In the genomic region with DNA sequence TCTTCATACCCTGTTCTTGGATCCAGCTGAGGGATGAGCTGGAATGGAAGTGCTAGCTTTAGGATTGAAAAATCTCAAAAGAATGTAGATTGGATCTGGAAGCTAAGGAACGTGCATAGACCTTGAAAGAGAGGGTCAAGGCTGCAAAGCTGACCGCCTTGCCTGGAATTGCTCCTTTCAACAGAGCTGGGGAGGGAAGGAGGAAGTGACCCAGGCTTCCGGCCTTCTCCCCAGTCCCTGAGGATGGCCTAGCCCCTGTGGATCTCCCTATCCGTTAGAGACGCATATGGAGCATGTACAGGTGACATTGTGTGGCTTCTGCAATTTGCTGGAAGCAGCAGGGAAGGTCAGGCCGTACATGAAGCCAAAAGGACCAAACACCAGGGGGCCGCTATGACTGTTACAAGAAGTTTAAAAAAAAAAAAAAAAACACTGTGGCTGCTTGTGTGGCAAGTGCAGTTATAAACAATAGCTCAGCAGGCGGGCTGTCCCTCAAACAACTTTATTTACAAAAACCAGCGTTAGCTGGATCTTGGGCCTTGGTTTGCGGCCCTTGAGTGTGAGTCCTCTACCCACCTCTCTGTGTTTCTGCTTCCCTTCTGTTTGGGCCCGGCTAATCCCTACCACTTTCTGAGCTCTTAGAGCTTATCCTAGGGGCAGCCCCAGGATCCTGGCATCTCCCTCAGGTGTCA, we compare ENCODE assay signal across 17 cellular contexts.
DNase-seq lines count a peak whose midpoint lies in the region; ATAC-seq and TF ChIP-seq lines count a peak whose summit lies in the region.
"Had no signal": no experiment of that assay in that cellular context is flagged by ENCODE, and none has a peak within 500 bp of the region (broad histone marks: within the 10 kb centered on the region; RNA-seq: fewer than 3 reads in every experiment).

No MANE protein-coding gene starts in this region.

- no peaks in the 10 kb centered on the region for H3K36me3 Mint-ChIP-seq in neural progenitor cell
- H3K36me3 Mint-ChIP-seq: stimulated activated naive B cell treated with anti-CD40 and anti-IgM and Interleukin-4, amounts not matched to agents 10 μg/mL and 1 μg/mL and 100 μg/mL, for 72 hours had no signal

- H3K4me3 Mint-ChIP-seq in neural progenitor cell, result no peak overlapping the region
- H3K4me3 Mint-ChIP-seq: activated naive CD8-positive, alpha-beta T cell; stimulated activated naive B cell treated with anti-CD40 and anti-IgM and Interleukin-4, amounts not matched to agents 10 μg/mL and 1 μg/mL and 100 μg/mL, for 72 hours had no signal

- no peak overlapping the region for H3K4me3 ChIP-seq in HEK293 (ENCODE audit: low read depth, low read length)
- no peak overlapping the region for H3K4me3 ChIP-seq in Loucy (ENCODE audit: low read length, poor library complexity, severe bottlenecking)
- H3K4me3 ChIP-seq in brain microvascular endothelial cell (ENCODE audit: low read depth, low read length), result no peak overlapping the region
- no peak overlapping the region for H3K4me3 ChIP-seq in neural progenitor cell
- H3K4me3 ChIP-seq: hepatocyte, left lung, pancreas had no signal

- POLR2A ChIA-PET in HEK293 (lab: Yijun Ruan, JAX), result no interaction called here

- DNase-seq in brain microvascular endothelial cell (no peak), neural progenitor cell (ENCODE audit: low spot score) (peak; percentile 72), OCI-M1 (lab: John Stamatoyannopoulos, UW) (no peak)
- DNase-seq: activated CD4-positive, alpha-beta T cell treated with anti-CD3 and anti-CD28 coated beads, Interleukin-2, amount 50 U/mL, for 48 hours; activated T-cell treated with anti-CD3 and anti-CD28 coated beads, Interleukin-2, amount 50 U/mL, for 1 hour; BE2C; effector CD8-positive, alpha-beta T cell; small intestine; stimulated activated naive B cell treated with anti-CD40 and anti-IgM and Interleukin-4, amounts not matched to agents 10 μg/mL and 1 μg/mL and 100 μg/mL, for 72 hours had no signal

- TF ChIP-seq CTCF in HEK293 (tag by site-specific recombination; IDR thresholded peaks at IDR 0.05) (no peak), Loucy (conservative IDR thresholded peaks at IDR 0.05; ENCODE audit: low read length) (0 out of 2 replicates have a peak, but pooled peaks have one; percentile 13), brain microvascular endothelial cell (IDR thresholded peaks at IDR 0.05; ENCODE audit: low read depth, low read length, missing control alignments) (peak; percentile 40), neural progenitor cell (IDR thresholded peaks at IDR 0.05) (no peak)

- peaks cover 29% of the 10 kb centered on the region for H3K27me3 Mint-ChIP-seq in neural progenitor cell (ENCODE audit: insufficient read depth, low read depth)
- H3K27me3 Mint-ChIP-seq: activated naive CD8-positive, alpha-beta T cell; stimulated activated naive B cell treated with anti-CD40 and anti-IgM and Interleukin-4, amounts not matched to agents 10 μg/mL and 1 μg/mL and 100 μg/mL, for 72 hours had no signal

- H3K27me3 ChIP-seq in Loucy (ENCODE audit: insufficient read depth, low read length, poor library complexity, severe bottlenecking), result no peaks in the 10 kb centered on the region
- no peaks in the 10 kb centered on the region for H3K27me3 ChIP-seq in brain microvascular endothelial cell (replicated peaks)
- no peaks in the 10 kb centered on the region for H3K27me3 ChIP-seq in neural progenitor cell
- H3K27me3 ChIP-seq: BE2C, hepatocyte, left lung, pancreas had no signal

- no peak overlapping the region for H3K9ac ChIP-seq in Loucy (ENCODE audit: low read depth, low read length, poor library complexity, severe bottlenecking)
- H3K9ac ChIP-seq in neural progenitor cell, result no peak overlapping the region

- H3K9me3 ChIP-seq in HEK293 (ENCODE audit: control insufficient read depth, insufficient read depth, low read depth, low read length) (no peaks in the 10 kb centered on the region), Loucy (ENCODE audit: insufficient read depth, low read depth, low read length) (no peaks in the 10 kb centered on the region), neural progenitor cell (ENCODE audit: low read depth) (no peaks in the 10 kb centered on the region)
- H3K9me3 ChIP-seq: BE2C, left lung, pancreas had no signal

- ATAC-seq in HG03521 (IDR thresholded peaks at IDR 0.05; ENCODE audit: unreplicated experiment) (no peak), GM21529 (IDR thresholded peaks at IDR 0.05; ENCODE audit: unreplicated experiment) (no peak)
- ATAC-seq: left lung; pancreas; stimulated activated naive B cell treated with anti-CD40 and anti-IgM and Interleukin-4, amounts not matched to agents 10 μg/mL and 1 μg/mL and 100 μg/mL, for 72 hours had no signal

- no peaks in the 10 kb centered on the region for H3F3A ChIP-seq in Loucy (ENCODE audit: low read depth)
- peaks cover 13% of the 10 kb centered on the region for H3F3A ChIP-seq in neural progenitor cell (ENCODE audit: low read depth)

- no peak overlapping the region for H2AFZ ChIP-seq in Loucy (ENCODE audit: low read length)
- no peak overlapping the region for H2AFZ ChIP-seq in neural progenitor cell (replicated peaks)
- H2AFZ ChIP-seq: hepatocyte had no signal

- in situ Hi-C loops in brain microvascular endothelial cell (cut with HindIII; ENCODE audit: low pct_ligation_motif_present, low sequenced_read_pairs), result no loop called here

- no peaks in the 10 kb centered on the region for H3K36me3 ChIP-seq in HEK293 (ENCODE audit: control insufficient read depth in 2 of 2, insufficient read depth in 1 of 2, low read length in 2 of 2)
- no peaks in the 10 kb centered on the region for H3K36me3 ChIP-seq in Loucy (ENCODE audit: insufficient read depth, low read length)
- H3K36me3 ChIP-seq in brain microvascular endothelial cell (replicated peaks), result no peaks in the 10 kb centered on the region
- H3K36me3 ChIP-seq in neural progenitor cell, result no peaks in the 10 kb centered on the region
- H3K36me3 ChIP-seq: BE2C, left lung, pancreas had no signal

- H3K27ac ChIP-seq in HEK293 (ENCODE audit: extremely low read depth, low read depth, low read length), result no peak overlapping the region
- H3K27ac ChIP-seq in brain microvascular endothelial cell, result no peak overlapping the region
- H3K27ac ChIP-seq in neural progenitor cell, result no peak overlapping the region
- H3K27ac ChIP-seq: hepatocyte, left lung, pancreas had no signal

- H3K4me1 Mint-ChIP-seq in neural progenitor cell, result peaks cover 61% of the 10 kb centered on the region
- H3K4me1 Mint-ChIP-seq: stimulated activated naive B cell treated with anti-CD40 and anti-IgM and Interleukin-4, amounts not matched to agents 10 μg/mL and 1 μg/mL and 100 μg/mL, for 72 hours had no signal

- H3K79me2 ChIP-seq in Loucy (ENCODE audit: insufficient read depth, low read length) (no peaks in the 10 kb centered on the region), neural progenitor cell (ENCODE audit: low read depth) (no peaks in the 10 kb centered on the region)
- H3K79me2 ChIP-seq: hepatocyte had no signal

- H4K20me1 ChIP-seq in Loucy (ENCODE audit: insufficient read depth, low read length, poor library complexity, severe bottlenecking) (no peaks in the 10 kb centered on the region), neural progenitor cell (ENCODE audit: low read depth) (no peaks in the 10 kb centered on the region)

- no peaks in the 10 kb centered on the region for H3K9me2 ChIP-seq in Loucy (replicated peaks; ENCODE audit: low read depth, low read length)

- H3K4me1 ChIP-seq in HEK293 (ENCODE audit: control insufficient read depth, insufficient read depth, low read length) (no peaks in the 10 kb centered on the region; the same call in 1 of the 2 replicates), Loucy (ENCODE audit: insufficient read depth, low read length, poor library complexity, severe bottlenecking) (no peaks in the 10 kb centered on the region), neural progenitor cell (peaks cover 23% of the 10 kb centered on the region)
- H3K4me1 ChIP-seq: BE2C, pancreas had no signal

- CTCF ChIA-PET in HEK293 (lab: Yijun Ruan, JAX), result interaction anchor here (0.6 kb wide), 1 partner anchor 64 kb away, joined by 4 read pairs; no protein-coding TSS in a partner anchor

- H3K9me3 Mint-ChIP-seq in neural progenitor cell, result no peaks in the 10 kb centered on the region

- no peak overlapping the region for H3K27ac Mint-ChIP-seq in neural progenitor cell
- H3K27ac Mint-ChIP-seq: activated naive CD8-positive, alpha-beta T cell; stimulated activated naive B cell treated with anti-CD40 and anti-IgM and Interleukin-4, amounts not matched to agents 10 μg/mL and 1 μg/mL and 100 μg/mL, for 72 hours had no signal

- H3K4me2 ChIP-seq in Loucy (ENCODE audit: low read depth, low read length, poor library complexity, severe bottlenecking) (no peak overlapping the region), neural progenitor cell (peak overlapping the region; percentile 22)
- H3K4me2 ChIP-seq: hepatocyte had no signal

TF ChIP-seq in HEK293, 187 proteins besides CTCF, POLR2A, EP300 and RAD21 (continues in another document):
- TF ChIP-seq ZNF155 (tag by site-specific recombination; IDR thresholded peaks at IDR 0.05) (no peak), ZNF121 (tag by site-specific recombination; IDR thresholded peaks at IDR 0.05) (no peak), ZIC2 (tag by site-specific recombination; IDR thresholded peaks at IDR 0.05) (peak; percentile 64)
- TF ChIP-seq, protein P1, sequence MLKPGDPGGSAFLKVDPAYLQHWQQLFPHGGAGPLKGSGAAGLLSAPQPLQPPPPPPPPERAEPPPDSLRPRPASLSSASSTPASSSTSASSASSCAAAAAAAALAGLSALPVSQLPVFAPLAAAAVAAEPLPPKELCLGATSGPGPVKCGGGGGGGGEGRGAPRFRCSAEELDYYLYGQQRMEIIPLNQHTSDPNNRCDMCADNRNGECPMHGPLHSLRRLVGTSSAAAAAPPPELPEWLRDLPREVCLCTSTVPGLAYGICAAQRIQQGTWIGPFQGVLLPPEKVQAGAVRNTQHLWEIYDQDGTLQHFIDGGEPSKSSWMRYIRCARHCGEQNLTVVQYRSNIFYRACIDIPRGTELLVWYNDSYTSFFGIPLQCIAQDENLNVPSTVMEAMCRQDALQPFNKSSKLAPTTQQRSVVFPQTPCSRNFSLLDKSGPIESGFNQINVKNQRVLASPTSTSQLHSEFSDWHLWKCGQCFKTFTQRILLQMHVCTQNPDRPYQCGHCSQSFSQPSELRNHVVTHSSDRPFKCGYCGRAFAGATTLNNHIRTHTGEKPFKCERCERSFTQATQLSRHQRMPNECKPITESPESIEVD (tag by site-specific recombination; IDR thresholded peaks at IDR 0.05), result peak; percentile 29; the same call in 1 of the 2 replicates

Comparison
In these comparisons a context has a peak if more than half of its experiments do, and no peak if none do; other contexts are left out.
1. CTCF ChIP-seq: peak in Loucy (single experiment) and brain microvascular endothelial cell (single experiment); none in HEK293 (single experiment) and neural progenitor cell (single experiment).